ENCODE assay signal across 8 cellular contexts in the genomic region with DNA sequence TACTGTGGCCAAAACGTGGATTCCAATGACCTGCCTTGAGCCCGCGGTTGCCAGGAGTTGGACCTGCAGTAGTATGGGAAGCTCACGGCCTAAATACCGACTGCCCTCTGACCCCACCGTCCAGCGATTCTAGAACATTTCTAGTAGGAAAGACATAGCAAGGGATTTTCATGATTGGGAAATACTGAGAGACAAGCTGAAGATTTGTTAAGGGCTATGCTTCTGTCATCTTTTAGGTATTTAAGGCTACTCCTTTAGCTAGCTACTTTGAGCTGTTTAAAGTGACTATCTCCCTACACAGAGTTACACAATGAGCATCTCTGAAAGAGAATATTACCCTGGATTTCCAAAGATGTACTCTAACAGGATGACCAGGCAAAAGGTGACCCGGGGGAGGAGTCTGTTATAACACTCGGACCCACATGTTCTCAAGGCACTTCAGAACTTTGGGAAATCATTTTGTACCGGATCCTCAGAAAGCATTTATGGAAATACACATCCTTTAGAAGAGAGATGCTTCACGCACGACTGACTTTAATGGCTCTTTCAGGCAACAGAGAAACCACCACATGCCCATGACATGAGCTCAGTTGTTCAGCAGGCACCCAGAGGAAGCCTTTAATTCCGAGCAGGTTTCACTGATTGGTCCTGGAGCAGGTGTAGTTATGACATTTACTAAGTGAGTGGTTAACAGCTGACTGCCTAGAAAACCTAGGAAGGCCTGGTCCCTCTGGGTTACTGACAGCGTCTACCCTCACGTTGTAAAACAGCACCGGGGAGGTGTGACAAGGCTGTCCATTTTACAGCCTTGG. TPM values are rescaled to one million over a fixed set of nuclear protein-coding genes. Genes with fewer than 3 reads are reported as not detected.
DNase-seq lines count a peak whose midpoint lies in the region; ATAC-seq and TF ChIP-seq lines count a peak whose summit lies in the region.

No MANE protein-coding gene starts in this region.

- peak overlapping the region; percentile 71 for H3K4me3 Mint-ChIP-seq in CD4-positive, alpha-beta T cell

- no peak for ATAC-seq in CD4-positive, alpha-beta T cell (ENCODE audit: poor library complexity)
- ATAC-seq in GM18870 (IDR thresholded peaks at IDR 0.05; ENCODE audit: unreplicated experiment), result no peak

- no peak for DNase-seq in CD4-positive, alpha-beta T cell
- DNase-seq in NCI-H128 (lab: John Stamatoyannopoulos, UW; ENCODE audit: unreplicated experiment) (peak; percentile 27), colonic mucosa (peak; percentile 16), non-pigmented ciliary epithelial cell (ENCODE audit: low read depth) (peak; percentile 41), activated gamma-delta T cell treated with Interleukin-2 at 50 U/mL for 16 hours (no peak), tibial artery (no peak)
- no peak for DNase-seq in activated CD8-positive, alpha-beta memory T cell treated with anti-CD3 and anti-CD28 coated beads, Interleukin-2, amount 50 U/mL, for 48 hours

- H3K36me3 Mint-ChIP-seq in CD4-positive, alpha-beta T cell (ENCODE audit: low read depth), result peaks cover 61% of the 10 kb centered on the region

- H3K9me3 Mint-ChIP-seq in CD4-positive, alpha-beta T cell, result no peaks in the 10 kb centered on the region

- H3K4me1 ChIP-seq in colonic mucosa (peaks cover 9% of the 10 kb centered on the region), tibial artery (peaks cover 0 to 72% (median 36%) of the 10 kb centered on the region in 4 donors)

- no peak overlapping the region for H3K27ac ChIP-seq in CD4-positive, alpha-beta T cell (ENCODE audit: low read depth, low read length)
- H3K27ac ChIP-seq in colonic mucosa (no peak overlapping the region), tibial artery (peak overlapping the region in 1 of 2 donors; percentile 26)

- no peak overlapping the region for H3K9ac ChIP-seq in colonic mucosa (ENCODE audit: low read depth in 2 of 2, low read length in 2 of 2)

- TF ChIP-seq CTCF in CD4-positive, alpha-beta T cell (IDR thresholded peaks at IDR 0.05), result no peak
- no peak for TF ChIP-seq CTCF in colonic mucosa (IDR thresholded peaks at IDR 0.05)
- TF ChIP-seq CTCF in tibial artery (IDR thresholded peaks at IDR 0.05), result no peak

- H3K27ac Mint-ChIP-seq in CD4-positive, alpha-beta T cell, result no peak overlapping the region

- H3K27me3 Mint-ChIP-seq in CD4-positive, alpha-beta T cell, result no peaks in the 10 kb centered on the region

- POLR2A ChIA-PET in CD4-positive, alpha-beta T cell (lab: Charles Lee), result interaction anchor here (1.8 kb wide), 1 partner anchor 157 kb away, joined by 6 read pairs; the partner anchor contains the start of genes XRCC3 and ZFYVE21

- no peaks in the 10 kb centered on the region for H3K27me3 ChIP-seq in CD4-positive, alpha-beta T cell (ENCODE audit: control insufficient read depth, insufficient read depth, low read length)
- H3K27me3 ChIP-seq in colonic mucosa (no peaks in the 10 kb centered on the region), tibial artery (no peaks in the 10 kb centered on the region)

- no peaks in the 10 kb centered on the region for H3K9me3 ChIP-seq in CD4-positive, alpha-beta T cell (ENCODE audit: control insufficient read depth, low read length)
- no peaks in the 10 kb centered on the region for H3K9me3 ChIP-seq in colonic mucosa
- no peaks in the 10 kb centered on the region for H3K9me3 ChIP-seq in tibial artery

- H3K4me1 Mint-ChIP-seq in CD4-positive, alpha-beta T cell (ENCODE audit: low read depth), result peaks cover 62% of the 10 kb centered on the region

- CTCF ChIA-PET in CD4-positive, alpha-beta T cell (lab: Charles Lee), result interaction anchor here (0.8 to 1.4 kb wide), 3 partner anchors 37 to 40 kb away, joined by 3 read pairs; no protein-coding TSS in a partner anchor

- H3K4me3 ChIP-seq in colonic mucosa (no peak overlapping the region), tibial artery (no peak overlapping the region)

- intact Hi-C loops in CD4-positive, alpha-beta T cell (cut with DNase I, micrococcal nuclease), result no loop called here
- intact Hi-C loops in colonic mucosa (cut with DNase I), result no loop called here
- intact Hi-C loops in tibial artery (cut with DNase I; ENCODE audit: low total_unique reads), result no loop called here

- H3K36me3 ChIP-seq in colonic mucosa (no peaks in the 10 kb centered on the region), tibial artery (peaks cover 16 to 25% (median 16%) of the 10 kb centered on the region in 3 donors)

RNA-seq across cellular contexts. Expression of gene BAG5, which starts 4.2 kb away (rescaled TPM):
- total RNA-seq in CD4-positive, alpha-beta T cell, result 10 to 100 TPM; 39.4 to 40.3 TPM
- 10 to 100 TPM; 26.8 to 29.7 TPM for total RNA-seq in colonic mucosa

RNA-seq across cellular contexts. Expression of gene COA8, which starts 4.5 kb away (rescaled TPM):
- 10 to 100 TPM in 1 of 2 experiments, 1 to 10 TPM in 1; 9.1 to 10.7 TPM for total RNA-seq in CD4-positive, alpha-beta T cell
- total RNA-seq in colonic mucosa, result 10 to 100 TPM; 37.1 to 41.5 TPM

RNA-seq across cellular contexts. Expression of gene TRMT61A, which starts 29.3 kb away (rescaled TPM):
- 1 to 10 TPM; 9.2 to 9.8 TPM for total RNA-seq in CD4-positive, alpha-beta T cell
- 10 to 100 TPM in 1 of 2 donors, 1 to 10 TPM in 1; 10.0 to 17.8 TPM for total RNA-seq in colonic mucosa

RNA-seq across cellular contexts. Expression of gene CKB, which starts 35.6 kb away (rescaled TPM):
- total RNA-seq in CD4-positive, alpha-beta T cell, result 1 to 10 TPM; 5.8 to 6.6 TPM
- total RNA-seq in colonic mucosa, result 1,000 to 10,000 TPM; 1,501 to 4,641 TPM

Comparison
In these comparisons a context has a peak if more than half of its experiments do, and no peak if none do; other contexts are left out.
1. DNase-seq: peak in NCI-H128 (single experiment), colonic mucosa (single experiment) and non-pigmented ciliary epithelial cell (single experiment); none in CD4-positive, alpha-beta T cell (0 of 10), activated gamma-delta T cell treated with Interleukin-2 at 50 U/mL for 16 hours (single experiment), tibial artery (0 of 2) and activated CD8-positive, alpha-beta memory T cell treated with anti-CD3 and anti-CD28 coated beads, Interleukin-2, amount 50 U/mL, for 48 hours (single experiment).